In genomic region chr17:54899721-54900456, GRCh38 we compare ENCODE assay signal across 2 cellular contexts.
TF ChIP-seq lines count a peak whose summit lies in the region.

No MANE protein-coding gene starts in this region.

TF ChIP-seq in HepG2, 621 proteins besides CTCF, POLR2A, EP300 and RAD21 (continues in another document):
- TF ChIP-seq ELK4 (CRISPR knock-in tag; IDR thresholded peaks at IDR 0.05; ENCODE audit: borderline replicate concordance) (no peak), ZNF660 (CRISPR knock-in tag; IDR thresholded peaks at IDR 0.05; ENCODE audit: borderline replicate concordance, low read depth) (no peak), MED1 (CRISPR knock-in tag; IDR thresholded peaks at IDR 0.05) (no peak), SETDB1 (CRISPR knock-in tag; IDR thresholded peaks at IDR 0.05; ENCODE audit: borderline replicate concordance) (no peak), ZNF577 (CRISPR knock-in tag; IDR thresholded peaks at IDR 0.05; ENCODE audit: borderline replicate concordance, low read depth) (0 out of 2 replicates have a peak, but pooled peaks have one; percentile 9), TSC22D2 (CRISPR knock-in tag; IDR thresholded peaks at IDR 0.05; ENCODE audit: borderline replicate concordance) (no peak), RXRB (CRISPR knock-in tag; IDR thresholded peaks at IDR 0.05; ENCODE audit: borderline replicate concordance) (peak; percentile 10; the same call in 1 of the 2 replicates), ESRRA (CRISPR knock-in tag; IDR thresholded peaks at IDR 0.05; ENCODE audit: low read depth) (no peak), JUND (CRISPR knock-in tag; IDR thresholded peaks at IDR 0.05) (no peak), YEATS4 (CRISPR knock-in tag; IDR thresholded peaks at IDR 0.05; ENCODE audit: borderline replicate concordance) (no peak), ZNF34 (CRISPR knock-in tag; IDR thresholded peaks at IDR 0.05; ENCODE audit: borderline replicate concordance) (no peak), PITX1 (CRISPR knock-in tag; IDR thresholded peaks at IDR 0.05) (no peak), JUN (CRISPR knock-in tag; IDR thresholded peaks at IDR 0.05) (no peak), MYNN (CRISPR knock-in tag; IDR thresholded peaks at IDR 0.05; ENCODE audit: low read depth) (no peak), PCBP1 (IDR thresholded peaks at IDR 0.05; ENCODE audit: borderline replicate concordance, low read depth, low read length) (no peak), XRCC5 (optimal IDR thresholded peaks at IDR 0.05; ENCODE audit: low read length) (no peak), ZNF224 (CRISPR knock-in tag; IDR thresholded peaks at IDR 0.05) (0 out of 2 replicates have a peak, but pooled peaks have one; percentile 40), ZKSCAN8 (CRISPR knock-in tag; IDR thresholded peaks at IDR 0.05; ENCODE audit: borderline replicate concordance) (no peak), HOXA5 (CRISPR knock-in tag; IDR thresholded peaks at IDR 0.05) (peak; percentile 22; the same call in 1 of the 2 replicates), ZKSCAN5 (CRISPR knock-in tag; IDR thresholded peaks at IDR 0.05) (no peak), ZNF101 (CRISPR knock-in tag; IDR thresholded peaks at IDR 0.05; ENCODE audit: borderline replicate concordance, low read depth) (no peak), NFYC (CRISPR knock-in tag; IDR thresholded peaks at IDR 0.05) (no peak), ZNF3 (CRISPR knock-in tag; IDR thresholded peaks at IDR 0.05) (no peak), FOXK1 (CRISPR knock-in tag; IDR thresholded peaks at IDR 0.05; ENCODE audit: borderline replicate concordance, low read depth) (no peak), PRMT3 (CRISPR knock-in tag; IDR thresholded peaks at IDR 0.05; ENCODE audit: borderline replicate concordance, low read depth) (no peak), ZNF83 (CRISPR knock-in tag; IDR thresholded peaks at IDR 0.05; ENCODE audit: borderline replicate concordance) (no peak), SNAI1 (CRISPR knock-in tag; IDR thresholded peaks at IDR 0.05; ENCODE audit: borderline replicate concordance) (no peak), ZNF580 (CRISPR knock-in tag; IDR thresholded peaks at IDR 0.05; ENCODE audit: borderline replicate concordance, low read depth) (no peak), ZNF333 (CRISPR knock-in tag; IDR thresholded peaks at IDR 0.05; ENCODE audit: borderline replicate concordance) (0 out of 2 replicates have a peak, but pooled peaks have one; percentile 6), SMYD3 (CRISPR knock-in tag; IDR thresholded peaks at IDR 0.05) (no peak)
- TF ChIP-seq, protein P1, sequence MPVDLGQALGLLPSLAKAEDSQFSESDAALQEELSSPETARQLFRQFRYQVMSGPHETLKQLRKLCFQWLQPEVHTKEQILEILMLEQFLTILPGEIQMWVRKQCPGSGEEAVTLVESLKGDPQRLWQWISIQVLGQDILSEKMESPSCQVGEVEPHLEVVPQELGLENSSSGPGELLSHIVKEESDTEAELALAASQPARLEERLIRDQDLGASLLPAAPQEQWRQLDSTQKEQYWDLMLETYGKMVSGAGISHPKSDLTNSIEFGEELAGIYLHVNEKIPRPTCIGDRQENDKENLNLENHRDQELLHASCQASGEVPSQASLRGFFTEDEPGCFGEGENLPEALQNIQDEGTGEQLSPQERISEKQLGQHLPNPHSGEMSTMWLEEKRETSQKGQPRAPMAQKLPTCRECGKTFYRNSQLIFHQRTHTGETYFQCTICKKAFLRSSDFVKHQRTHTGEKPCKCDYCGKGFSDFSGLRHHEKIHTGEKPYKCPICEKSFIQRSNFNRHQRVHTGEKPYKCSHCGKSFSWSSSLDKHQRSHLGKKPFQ (CRISPR knock-in tag; IDR thresholded peaks at IDR 0.05; ENCODE audit: insufficient replicate concordance): peak; percentile 27
- TF ChIP-seq, protein P2, sequence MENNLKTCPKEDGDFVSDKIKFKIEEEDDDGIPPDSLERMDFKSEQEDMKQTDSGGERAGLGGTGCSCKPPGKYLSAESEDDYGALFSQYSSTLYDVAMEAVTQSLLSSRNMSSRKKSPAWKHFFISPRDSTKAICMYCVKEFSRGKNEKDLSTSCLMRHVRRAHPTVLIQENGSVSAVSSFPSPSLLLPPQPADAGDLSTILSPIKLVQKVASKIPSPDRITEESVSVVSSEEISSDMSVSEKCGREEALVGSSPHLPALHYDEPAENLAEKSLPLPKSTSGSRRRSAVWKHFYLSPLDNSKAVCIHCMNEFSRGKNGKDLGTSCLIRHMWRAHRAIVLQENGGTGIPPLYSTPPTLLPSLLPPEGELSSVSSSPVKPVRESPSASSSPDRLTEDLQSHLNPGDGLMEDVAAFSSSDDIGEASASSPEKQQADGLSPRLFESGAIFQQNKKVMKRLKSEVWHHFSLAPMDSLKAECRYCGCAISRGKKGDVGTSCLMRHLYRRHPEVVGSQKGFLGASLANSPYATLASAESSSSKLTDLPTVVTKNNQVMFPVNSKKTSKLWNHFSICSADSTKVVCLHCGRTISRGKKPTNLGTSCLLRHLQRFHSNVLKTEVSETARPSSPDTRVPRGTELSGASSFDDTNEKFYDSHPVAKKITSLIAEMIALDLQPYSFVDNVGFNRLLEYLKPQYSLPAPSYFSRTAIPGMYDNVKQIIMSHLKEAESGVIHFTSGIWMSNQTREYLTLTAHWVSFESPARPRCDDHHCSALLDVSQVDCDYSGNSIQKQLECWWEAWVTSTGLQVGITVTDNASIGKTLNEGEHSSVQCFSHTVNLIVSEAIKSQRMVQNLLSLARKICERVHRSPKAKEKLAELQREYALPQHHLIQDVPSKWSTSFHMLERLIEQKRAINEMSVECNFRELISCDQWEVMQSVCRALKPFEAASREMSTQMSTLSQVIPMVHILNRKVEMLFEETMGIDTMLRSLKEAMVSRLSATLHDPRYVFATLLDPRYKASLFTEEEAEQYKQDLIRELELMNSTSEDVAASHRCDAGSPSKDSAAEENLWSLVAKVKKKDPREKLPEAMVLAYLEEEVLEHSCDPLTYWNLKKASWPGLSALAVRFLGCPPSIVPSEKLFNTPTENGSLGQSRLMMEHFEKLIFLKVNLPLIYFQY (CRISPR knock-in tag; IDR thresholded peaks at IDR 0.05; ENCODE audit: borderline replicate concordance): no peak

TF ChIP-seq in endothelial cell of umbilical vein, 7 proteins besides CTCF, POLR2A, EP300 and RAD21 (continued from another document):
- no peak for TF ChIP-seq MAX (IDR thresholded peaks at IDR 0.05; ENCODE audit: insufficient read depth, insufficient read length)
- no peak for TF ChIP-seq GATA2 (IDR thresholded peaks at IDR 0.05; ENCODE audit: insufficient read depth, insufficient read length, low read depth, low read length)
- TF ChIP-seq EZH2 (IDR thresholded peaks at IDR 0.05; ENCODE audit: borderline replicate concordance, low read depth, low read length, severe bottlenecking): no peak
